ENCODE assay signal across 8 cellular contexts in the genomic region with DNA sequence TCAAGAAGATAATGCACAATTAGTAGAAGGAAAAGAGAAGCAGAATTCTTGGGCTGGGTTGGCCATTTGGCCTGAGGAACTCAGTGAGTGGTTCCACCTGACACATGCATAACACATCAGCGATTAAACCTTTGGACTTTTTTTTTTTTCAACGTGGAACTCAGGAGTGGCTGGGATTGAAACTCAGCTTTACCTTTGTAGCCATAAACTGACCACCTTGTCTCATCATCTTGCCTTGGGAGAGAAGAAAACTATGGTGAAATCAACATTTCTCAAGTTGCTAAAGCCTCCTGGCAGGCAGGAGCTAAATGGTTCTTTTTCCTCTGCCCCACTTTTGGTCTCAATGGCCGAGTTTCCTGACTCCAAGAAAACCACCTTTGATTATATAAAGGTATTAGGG. TPM values are rescaled to one million over a fixed set of nuclear protein-coding genes. Genes with fewer than 3 reads are reported as not detected.
DNase-seq lines count a peak whose midpoint lies in the region; ATAC-seq lines count a peak whose summit lies in the region.

No MANE protein-coding gene starts in this region.

- ATAC-seq in CD4-positive, CD25-positive, alpha-beta regulatory T cell (ENCODE audit: low read depth in 2 of 2): no peak
- no peak for ATAC-seq in HG02798 (IDR thresholded peaks at IDR 0.05; ENCODE audit: poor library complexity, unreplicated experiment)
- ATAC-seq in GM21390 (IDR thresholded peaks at IDR 0.05; ENCODE audit: unreplicated experiment): no peak

- H3K27ac ChIP-seq in CD4-positive, CD25-positive, alpha-beta regulatory T cell (ENCODE audit: insufficient read depth, low read length, poor library complexity, severe bottlenecking): peak overlapping the region; percentile 67
- peak overlapping the region; percentile 70 for H3K27ac ChIP-seq in epithelial cell of prostate

- no peak for DNase-seq in CD4-positive, CD25-positive, alpha-beta regulatory T cell
- DNase-seq in OCI-M1 (lab: John Stamatoyannopoulos, UW) (peak; percentile 46), epithelial cell of prostate (ENCODE audit: low read depth, low spot score) (no peak), NCI-H2171 treated with DMSO at 0.1 percent for 48 hours (lab: John Stamatoyannopoulos, UW) (no peak), RPMI8226 (no peak)

- H3K36me3 Mint-ChIP-seq in CD4-positive, CD25-positive, alpha-beta regulatory T cell: no peaks in the 10 kb centered on the region

- H3K9me3 ChIP-seq in CD4-positive, CD25-positive, alpha-beta regulatory T cell (ENCODE audit: control insufficient read depth in 2 of 2, low read length in 2 of 2): no peaks in the 10 kb centered on the region
- no peaks in the 10 kb centered on the region for H3K9me3 ChIP-seq in neuron (ENCODE audit: low read length)

- H3K36me3 ChIP-seq in CD4-positive, CD25-positive, alpha-beta regulatory T cell (ENCODE audit: control insufficient read depth, insufficient read depth, low read length): no peaks in the 10 kb centered on the region
- H3K36me3 ChIP-seq in neuron (ENCODE audit: insufficient read depth, low read length): no peaks in the 10 kb centered on the region

- H3K4me3 ChIP-seq in CD4-positive, CD25-positive, alpha-beta regulatory T cell (ENCODE audit: low read depth, low read length): peak overlapping the region; percentile 26
- H3K4me3 ChIP-seq in neuron (ENCODE audit: low read length): peak overlapping the region; percentile 51

- no peaks in the 10 kb centered on the region for H3K9me3 Mint-ChIP-seq in CD4-positive, CD25-positive, alpha-beta regulatory T cell

- H3K27ac Mint-ChIP-seq in CD4-positive, CD25-positive, alpha-beta regulatory T cell: peak overlapping the region in 2 of 3 donors; percentile 31 to 87

- H3K27me3 Mint-ChIP-seq in CD4-positive, CD25-positive, alpha-beta regulatory T cell: no peaks in the 10 kb centered on the region

- peak overlapping the region; percentile 78 to 97 (median 80) for H3K4me3 Mint-ChIP-seq in CD4-positive, CD25-positive, alpha-beta regulatory T cell

- no peaks in the 10 kb centered on the region for H3K27me3 ChIP-seq in CD4-positive, CD25-positive, alpha-beta regulatory T cell (ENCODE audit: control insufficient read depth, insufficient read depth, low read length)
- H3K27me3 ChIP-seq in neuron (ENCODE audit: insufficient read depth, low read length): no peaks in the 10 kb centered on the region

- peaks cover 9% of the 10 kb centered on the region for H3K4me1 ChIP-seq in CD4-positive, CD25-positive, alpha-beta regulatory T cell (ENCODE audit: control insufficient read depth, insufficient read depth, low read length, poor library complexity, severe bottlenecking)
- H3K4me1 ChIP-seq in neuron (ENCODE audit: insufficient read depth, low read length): peaks cover 15% of the 10 kb centered on the region

- peak overlapping the region; percentile 13 for H2AFZ ChIP-seq in neuron (ENCODE audit: low read depth, low read length)

- peaks cover 3 to 44% (median 16%) of the 10 kb centered on the region in 4 donors for H3K4me1 Mint-ChIP-seq in CD4-positive, CD25-positive, alpha-beta regulatory T cell

RNA-seq across cellular contexts. Expression of a gene that starts 16.3 kb away (rescaled TPM):
- 2.0 TPM for total RNA-seq in CD4-positive, CD25-positive, alpha-beta regulatory T cell
- polyA plus RNA-seq in CD4-positive, CD25-positive, alpha-beta regulatory T cell: not detected
